8 cellular contexts compared by ENCODE assay signal in the genomic region with DNA sequence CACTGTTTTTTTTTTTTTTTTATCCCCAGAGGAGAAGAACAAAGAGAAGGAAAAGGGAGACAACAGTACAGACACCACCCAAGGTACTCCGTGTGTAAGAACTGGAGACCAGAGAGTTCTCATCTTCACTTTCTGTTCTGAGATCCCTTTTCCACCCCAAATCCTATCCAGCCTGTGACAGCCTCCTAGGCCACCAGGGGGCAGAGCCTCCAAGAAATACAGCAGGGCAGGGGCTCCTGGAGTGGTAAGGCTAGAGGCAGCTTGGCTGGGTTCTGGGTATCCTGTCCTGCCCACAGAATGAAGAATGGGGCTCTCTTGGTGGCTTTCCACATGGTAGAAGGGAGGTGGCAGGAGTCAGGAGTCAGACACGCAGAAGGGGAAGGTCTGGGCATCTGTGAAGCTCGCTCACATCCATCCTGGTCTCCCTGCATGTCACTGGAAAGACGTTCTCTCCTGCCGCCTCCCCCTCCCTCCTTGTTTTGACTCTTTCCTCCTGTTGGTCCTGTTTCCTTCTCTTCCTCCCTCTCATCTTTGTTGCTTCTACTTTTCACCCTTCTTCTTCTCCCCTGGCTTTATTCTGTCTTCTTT. TPM values are rescaled to one million over a fixed set of nuclear protein-coding genes. Genes with fewer than 3 reads are reported as not detected.
DNase-seq lines count a peak whose midpoint lies in the region; ATAC-seq and TF ChIP-seq lines count a peak whose summit lies in the region.

No MANE protein-coding gene starts in this region.

- H3K4me3 Mint-ChIP-seq in natural killer cell (no peak overlapping the region), type B pancreatic cell (no peak overlapping the region)

- no peaks in the 10 kb centered on the region for H3K27me3 Mint-ChIP-seq in natural killer cell (ENCODE audit: low read depth in 2 of 2)
- no peaks in the 10 kb centered on the region for H3K27me3 Mint-ChIP-seq in type B pancreatic cell

- DNase-seq in 8988T = peak; percentile 53
- DNase-seq in GM13976 (ENCODE audit: low spot score) = peak; percentile 62
- DNase-seq in NCI-H526 treated with DMSO at 0.1 percent for 48 hours (lab: John Stamatoyannopoulos, UW) = peak; percentile 5
- peak; percentile 51 to 55 for DNase-seq in activated CD4-positive, alpha-beta T cell treated with anti-CD3 and anti-CD28 coated beads, Interleukin-2, amount 50 U/mL, for 4 hours
- peak; percentile 52 for DNase-seq in epidermal melanocyte (ENCODE audit: insufficient read length, low spot score)
- DNase-seq in natural killer cell = peak; percentile 36
- DNase-seq in type B pancreatic cell (ENCODE audit: extremely low spot score, unreplicated experiment) = no peak

- peak; percentile 73 to 77 (median 75) for ATAC-seq in natural killer cell
- ATAC-seq in HG03135 (IDR thresholded peaks at IDR 0.05; ENCODE audit: unreplicated experiment) = no peak

- no peak overlapping the region for H3K27ac Mint-ChIP-seq in natural killer cell
- no peak overlapping the region for H3K27ac Mint-ChIP-seq in type B pancreatic cell

- TF ChIP-seq CTCF in GM13976 (IDR thresholded peaks at IDR 0.05; ENCODE audit: borderline replicate concordance, control extremely low read depth, extremely low read depth, insufficient read depth, missing control alignments) (peak; percentile 36), natural killer cell (IDR thresholded peaks at IDR 0.05) (peak; percentile 57), type B pancreatic cell (conservative IDR thresholded peaks at IDR 0.05) (peak; percentile 75)

- H3K36me3 Mint-ChIP-seq in natural killer cell = peaks cover 7% of the 10 kb centered on the region
- peaks cover 58% of the 10 kb centered on the region for H3K36me3 Mint-ChIP-seq in type B pancreatic cell

- intact Hi-C loops in natural killer cell (cut with micrococcal nuclease) = loop anchor here (1.0 kb wide), 1 partner anchor 46 kb away; no protein-coding TSS in a partner anchor

- H3K4me1 Mint-ChIP-seq in natural killer cell (peaks cover 6 to 12% of the 10 kb centered on the region in 2 donors), type B pancreatic cell (ENCODE audit: unreplicated experiment) (no peaks in the 10 kb centered on the region)

- in situ Hi-C loops in GM13976 (cut with MboI; ENCODE audit: low sequenced_read_pairs, unreplicated experiment) = no loop called here

- no peaks in the 10 kb centered on the region for H3K9me3 Mint-ChIP-seq in natural killer cell
- no peaks in the 10 kb centered on the region for H3K9me3 Mint-ChIP-seq in type B pancreatic cell

RNA-seq across cellular contexts. Expression of a gene that starts 12.0 kb away (rescaled TPM):
- total RNA-seq in natural killer cell = 10 to 100 TPM; 59.7 to 95.5 (median 61.0) TPM
- total RNA-seq in type B pancreatic cell (ENCODE audit: low replicate concordance) = 51.6 and 80.7 TPM in 2 replicates

RNA-seq across cellular contexts. Expression of a gene that starts 13.5 kb away (rescaled TPM):
- total RNA-seq in natural killer cell = not detected
- 1.0 and 1.2 TPM in 2 replicates for total RNA-seq in type B pancreatic cell (ENCODE audit: low replicate concordance)

RNA-seq across cellular contexts. Expression of a gene that starts 33.1 kb away (rescaled TPM):
- 10 to 100 TPM; 29.1 to 35.5 (median 31.0) TPM for total RNA-seq in natural killer cell
- 32.4 and 58.0 TPM in 2 replicates for total RNA-seq in type B pancreatic cell (ENCODE audit: low replicate concordance)

RNA-seq across cellular contexts. Expression of a gene that starts 47.3 kb away (rescaled TPM):
- 10 to 100 TPM; 20.3 to 23.3 (median 22.0) TPM for total RNA-seq in natural killer cell
- 50.2 and 71.8 TPM in 2 replicates for total RNA-seq in type B pancreatic cell (ENCODE audit: low replicate concordance)

RNA-seq across cellular contexts. Expression of a gene that starts 49.9 kb away (rescaled TPM):
- 1 to 10 TPM; 6.4 to 7.8 (median 6.6) TPM for total RNA-seq in natural killer cell
- total RNA-seq in type B pancreatic cell (ENCODE audit: low replicate concordance) = 5.4 and 6.5 TPM in 2 replicates
